15 cellular contexts compared by ENCODE assay signal in the genomic region with DNA sequence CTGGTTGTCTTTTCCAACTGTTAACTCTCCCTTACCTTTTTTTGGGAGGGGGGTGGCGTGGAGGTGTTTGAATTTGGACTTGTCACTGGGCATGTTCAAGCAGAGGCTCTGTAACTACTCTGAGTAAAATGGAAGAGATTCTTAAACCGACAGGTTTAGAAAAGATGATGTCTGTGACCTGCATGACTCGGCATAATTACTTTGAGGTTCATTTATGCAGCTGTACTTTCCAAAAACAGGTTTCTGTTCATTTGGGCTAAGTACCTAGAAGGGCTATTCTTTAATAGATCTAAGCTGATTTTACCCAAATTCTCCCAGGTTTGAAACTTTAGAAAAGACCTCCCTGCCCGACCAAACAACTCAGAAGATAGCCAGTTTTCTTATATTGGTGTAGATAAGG.
DNase-seq lines count a peak whose midpoint lies in the region; ATAC-seq, FAIRE-seq and TF ChIP-seq lines count a peak whose summit lies in the region.
"Had no signal": no experiment of that assay in that cellular context is flagged by ENCODE, and none has a peak within 500 bp of the region (broad histone marks: within the 10 kb centered on the region; RNA-seq: fewer than 3 reads in every experiment).

No MANE protein-coding gene starts in this region.

- H3K27ac ChIP-seq in OCI-LY3 (ENCODE audit: low read length): peak overlapping the region; percentile 63
- H3K27ac ChIP-seq: cardiac muscle cell, prostate gland, transverse colon had no signal

- peak overlapping the region; percentile 55 for H3K4me3 ChIP-seq in OCI-LY3 (ENCODE audit: low read length)
- H3K4me3 ChIP-seq: cardiac muscle cell, prostate gland, transverse colon had no signal

- peak overlapping the region; percentile 72 for H3K4me2 ChIP-seq in OCI-LY3 (ENCODE audit: low read length)

- peaks cover 60% of the 10 kb centered on the region for H3K4me1 ChIP-seq in OCI-LY3 (ENCODE audit: low read length)
- H3K4me1 ChIP-seq: prostate gland had no signal

- no peak for ATAC-seq in stimulated activated memory B cell treated with anti-CD40 and anti-IgM and Interleukin-4, amounts not matched to agents 10 μg/mL and 1 μg/mL and 100 μg/mL, for 72 hours
- ATAC-seq in HG03175 (IDR thresholded peaks at IDR 0.05; ENCODE audit: unreplicated experiment): no peak

- peak overlapping the region; percentile 30 for H3K4me3 Mint-ChIP-seq in activated naive CD4-positive, alpha-beta T cell treated with anti-CD3 and anti-CD28 coated beads, Interleukin-2, amount 50 U/mL, for 24 hours
- H3K4me3 Mint-ChIP-seq in chondrocyte (ENCODE audit: unreplicated experiment): no peak overlapping the region
- no peak overlapping the region for H3K4me3 Mint-ChIP-seq in stimulated activated memory B cell treated with anti-CD40 and anti-IgM and Interleukin-4, amounts not matched to agents 10 μg/mL and 1 μg/mL and 100 μg/mL, for 72 hours

- peaks cover 96% of the 10 kb centered on the region for H3K79me2 ChIP-seq in OCI-LY3 (ENCODE audit: low read length)

- peaks cover 14% of the 10 kb centered on the region for H3K36me3 Mint-ChIP-seq in activated naive CD4-positive, alpha-beta T cell treated with anti-CD3 and anti-CD28 coated beads, Interleukin-2, amount 50 U/mL, for 24 hours
- H3K36me3 Mint-ChIP-seq in chondrocyte (ENCODE audit: low read depth): peaks cover 5% of the 10 kb centered on the region
- peaks cover 29% of the 10 kb centered on the region for H3K36me3 Mint-ChIP-seq in stimulated activated memory B cell treated with anti-CD40 and anti-IgM and Interleukin-4, amounts not matched to agents 10 μg/mL and 1 μg/mL and 100 μg/mL, for 72 hours

- H3K9me3 ChIP-seq in OCI-LY3 (ENCODE audit: insufficient read depth, low read length): no peaks in the 10 kb centered on the region
- H3K9me3 ChIP-seq: prostate gland, transverse colon had no signal

- TF ChIP-seq CTCF in OCI-LY3 (IDR thresholded peaks at IDR 0.05; ENCODE audit: low read depth, low read length) (no peak), chondrocyte (IDR thresholded peaks at IDR 0.05) (no peak)

- H3K27ac Mint-ChIP-seq in activated naive CD4-positive, alpha-beta T cell treated with anti-CD3 and anti-CD28 coated beads, Interleukin-2, amount 50 U/mL, for 24 hours: peak overlapping the region; percentile 80
- H3K27ac Mint-ChIP-seq in chondrocyte (ENCODE audit: unreplicated experiment): peak overlapping the region; percentile 36
- H3K27ac Mint-ChIP-seq in stimulated activated memory B cell treated with anti-CD40 and anti-IgM and Interleukin-4, amounts not matched to agents 10 μg/mL and 1 μg/mL and 100 μg/mL, for 72 hours: peak overlapping the region; percentile 70

- no peak overlapping the region for H2AFZ ChIP-seq in OCI-LY3 (ENCODE audit: low read depth, low read length)

- peaks cover 7% of the 10 kb centered on the region for H3K36me3 ChIP-seq in OCI-LY3 (replicated peaks; ENCODE audit: low read depth, low read length)
- H3K36me3 ChIP-seq: cardiac muscle cell, prostate gland had no signal

- H3K9ac ChIP-seq in OCI-LY3 (ENCODE audit: low read length): peak overlapping the region; percentile 30

- H3K27me3 ChIP-seq in OCI-LY3 (ENCODE audit: low read depth, low read length): no peaks in the 10 kb centered on the region
- H3K27me3 ChIP-seq: cardiac muscle cell, transverse colon had no signal

- peaks cover 71% of the 10 kb centered on the region for H3K4me1 Mint-ChIP-seq in activated naive CD4-positive, alpha-beta T cell treated with anti-CD3 and anti-CD28 coated beads, Interleukin-2, amount 50 U/mL, for 24 hours
- peaks cover 42% of the 10 kb centered on the region for H3K4me1 Mint-ChIP-seq in chondrocyte (ENCODE audit: low read depth)
- peaks cover 54% of the 10 kb centered on the region for H3K4me1 Mint-ChIP-seq in stimulated activated memory B cell treated with anti-CD40 and anti-IgM and Interleukin-4, amounts not matched to agents 10 μg/mL and 1 μg/mL and 100 μg/mL, for 72 hours

- peaks cover 24% of the 10 kb centered on the region for H4K20me1 ChIP-seq in OCI-LY3 (ENCODE audit: insufficient read depth, low read length)

- H3K27me3 Mint-ChIP-seq in activated naive CD4-positive, alpha-beta T cell treated with anti-CD3 and anti-CD28 coated beads, Interleukin-2, amount 50 U/mL, for 24 hours: no peaks in the 10 kb centered on the region
- no peaks in the 10 kb centered on the region for H3K27me3 Mint-ChIP-seq in chondrocyte (ENCODE audit: low read depth)
- no peaks in the 10 kb centered on the region for H3K27me3 Mint-ChIP-seq in stimulated activated memory B cell treated with anti-CD40 and anti-IgM and Interleukin-4, amounts not matched to agents 10 μg/mL and 1 μg/mL and 100 μg/mL, for 72 hours

- FAIRE-seq in RCC 7860 (lab: Jason Lieb, UNC): no peak
- FAIRE-seq: endothelial cell of umbilical vein had no signal

- H3K9me3 Mint-ChIP-seq in activated naive CD4-positive, alpha-beta T cell treated with anti-CD3 and anti-CD28 coated beads, Interleukin-2, amount 50 U/mL, for 24 hours: no peaks in the 10 kb centered on the region
- H3K9me3 Mint-ChIP-seq in chondrocyte (ENCODE audit: low read depth): peaks cover 3% of the 10 kb centered on the region
- H3K9me3 Mint-ChIP-seq in stimulated activated memory B cell treated with anti-CD40 and anti-IgM and Interleukin-4, amounts not matched to agents 10 μg/mL and 1 μg/mL and 100 μg/mL, for 72 hours: no peaks in the 10 kb centered on the region

- DNase-seq in activated naive CD4-positive, alpha-beta T cell (lab: John Stamatoyannopoulos, UW): no peak
- no peak for DNase-seq in chondrocyte (ENCODE audit: low spot score)
- DNase-seq in NCI-H82 (lab: John Stamatoyannopoulos, UW): no peak
- DNase-seq in RCC 7860 (ENCODE audit: low spot score): no peak
- DNase-seq: head of caudate nucleus, NCI-H1417, NCI-H226, transverse colon had no signal
